ENCODE assay signal across 1 cellular context in genomic region chr3:149086232-149086988, GRCh38.
A peak's percentile ranks its signal among the peaks of the same experiment; 100 is the strongest.
TF ChIP-seq lines count a peak whose summit lies in the region.

Gene HLTF (minus strand): TSS chr3:149086533. CDS start chr3:149086336, 197 bp downstream.

TF ChIP-seq in HEK293, 187 proteins besides CTCF, POLR2A, EP300 and RAD21 (continued from another document and continues in another):
- no peak for TF ChIP-seq ATF2 (tag by site-specific recombination; IDR thresholded peaks at IDR 0.05; ENCODE audit: low read depth)
- no peak for TF ChIP-seq ZNF280C (tag by site-specific recombination; IDR thresholded peaks at IDR 0.05)
- TF ChIP-seq ZBTB26 (tag by site-specific recombination; optimal IDR thresholded peaks at IDR 0.05): peak; percentile 61
- TF ChIP-seq ZEB2 (tag by site-specific recombination; IDR thresholded peaks at IDR 0.05): peak; percentile 20; the same call in 1 of the 2 replicates
- TF ChIP-seq, protein P1, sequence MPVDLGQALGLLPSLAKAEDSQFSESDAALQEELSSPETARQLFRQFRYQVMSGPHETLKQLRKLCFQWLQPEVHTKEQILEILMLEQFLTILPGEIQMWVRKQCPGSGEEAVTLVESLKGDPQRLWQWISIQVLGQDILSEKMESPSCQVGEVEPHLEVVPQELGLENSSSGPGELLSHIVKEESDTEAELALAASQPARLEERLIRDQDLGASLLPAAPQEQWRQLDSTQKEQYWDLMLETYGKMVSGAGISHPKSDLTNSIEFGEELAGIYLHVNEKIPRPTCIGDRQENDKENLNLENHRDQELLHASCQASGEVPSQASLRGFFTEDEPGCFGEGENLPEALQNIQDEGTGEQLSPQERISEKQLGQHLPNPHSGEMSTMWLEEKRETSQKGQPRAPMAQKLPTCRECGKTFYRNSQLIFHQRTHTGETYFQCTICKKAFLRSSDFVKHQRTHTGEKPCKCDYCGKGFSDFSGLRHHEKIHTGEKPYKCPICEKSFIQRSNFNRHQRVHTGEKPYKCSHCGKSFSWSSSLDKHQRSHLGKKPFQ (tag by site-specific recombination; IDR thresholded peaks at IDR 0.05): no peak
- TF ChIP-seq ZNF394 (tag by site-specific recombination; IDR thresholded peaks at IDR 0.05; ENCODE audit: borderline replicate concordance): peak; percentile 18; the same call in 1 of the 2 replicates
- TF ChIP-seq WT1 (tag by site-specific recombination; IDR thresholded peaks at IDR 0.05): 0 out of 2 replicates have a peak, but pooled peaks have one; percentile 47
- no peak for TF ChIP-seq ZFP3 (tag by site-specific recombination; IDR thresholded peaks at IDR 0.05; ENCODE audit: low read depth)
- TF ChIP-seq ZNF404 (tag by site-specific recombination; IDR thresholded peaks at IDR 0.05): no peak
- TF ChIP-seq KLF1 (tag by site-specific recombination; IDR thresholded peaks at IDR 0.05): peak; percentile 48; the same call in 1 of the 2 replicates
- no peak for TF ChIP-seq ZSCAN16 (tag by site-specific recombination; IDR thresholded peaks at IDR 0.05)
- TF ChIP-seq ZBTB20 (tag by site-specific recombination; IDR thresholded peaks at IDR 0.05): 0 out of 2 replicates have a peak, but pooled peaks have one; percentile 43
- TF ChIP-seq ZNF610 (tag by site-specific recombination; IDR thresholded peaks at IDR 0.05; ENCODE audit: borderline replicate concordance): 0 out of 2 replicates have a peak, but pooled peaks have one; percentile 58
- TF ChIP-seq GLI4 (tag by site-specific recombination; IDR thresholded peaks at IDR 0.05): no peak
- peak; percentile 80 for TF ChIP-seq ZIC2 (tag by site-specific recombination; IDR thresholded peaks at IDR 0.05)
- TF ChIP-seq GLIS2 (tag by site-specific recombination; IDR thresholded peaks at IDR 0.05): peak; percentile 97
- TF ChIP-seq KLF17 (tag by site-specific recombination; IDR thresholded peaks at IDR 0.05): 0 out of 2 replicates have a peak, but pooled peaks have one; percentile 22
- TF ChIP-seq KLF16 (tag by site-specific recombination; IDR thresholded peaks at IDR 0.05): peak; percentile 67
- TF ChIP-seq ZNF341 (tag by site-specific recombination; IDR thresholded peaks at IDR 0.05; ENCODE audit: low read depth): peak; percentile 90
- no peak for TF ChIP-seq ZNF629 (tag by site-specific recombination; IDR thresholded peaks at IDR 0.05)
- TF ChIP-seq ZFHX2 (tag by site-specific recombination; conservative IDR thresholded peaks at IDR 0.05): peak; percentile 63
- TF ChIP-seq SP2 (tag by site-specific recombination; IDR thresholded peaks at IDR 0.05): peak; percentile 93
- no peak; the same call in 1 of the 2 replicates for TF ChIP-seq ZNF843 (tag by site-specific recombination; IDR thresholded peaks at IDR 0.05)
- peak; percentile 63; the same call in 1 of the 2 replicates for TF ChIP-seq ZNF10 (tag by site-specific recombination; IDR thresholded peaks at IDR 0.05)
- TF ChIP-seq GFI1B (tag by site-specific recombination; IDR thresholded peaks at IDR 0.05): no peak
- TF ChIP-seq SP7 (tag by site-specific recombination; IDR thresholded peaks at IDR 0.05): peak; percentile 50
- TF ChIP-seq KLF8 (tag by site-specific recombination; IDR thresholded peaks at IDR 0.05): peak; percentile 81; the same call in 1 of the 2 replicates
- TF ChIP-seq MEIS1 (CRISPR knock-in tag; IDR thresholded peaks at IDR 0.05; ENCODE audit: borderline replicate concordance): no peak
- TF ChIP-seq OSR2 (tag by site-specific recombination; IDR thresholded peaks at IDR 0.05): no peak
- TF ChIP-seq ZNF324 (tag by site-specific recombination; IDR thresholded peaks at IDR 0.05): peak; percentile 53; the same call in 1 of the 2 replicates
- TF ChIP-seq, protein P2, sequence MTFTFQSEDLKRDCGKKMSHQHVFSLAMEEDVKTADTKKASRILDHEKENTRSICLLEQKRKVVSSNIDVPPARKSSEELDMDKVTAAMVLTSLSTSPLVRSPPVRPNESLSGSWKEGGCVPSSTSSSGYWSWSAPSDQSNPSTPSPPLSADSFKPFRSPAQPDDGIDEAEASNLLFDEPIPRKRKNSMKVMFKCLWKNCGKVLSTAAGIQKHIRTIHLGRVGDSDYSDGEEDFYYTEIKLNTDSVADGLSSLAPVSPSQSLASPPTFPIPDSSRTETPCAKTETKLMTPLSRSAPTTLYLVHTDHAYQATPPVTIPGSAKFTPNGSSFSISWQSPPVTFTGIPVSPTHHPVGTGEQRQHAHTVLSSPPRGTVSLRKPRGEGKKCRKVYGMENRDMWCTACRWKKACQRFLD (tag by site-specific recombination; IDR thresholded peaks at IDR 0.05): no peak
- peak; percentile 96 for TF ChIP-seq ZSCAN30 (tag by site-specific recombination; IDR thresholded peaks at IDR 0.05)
- TF ChIP-seq, protein P3, sequence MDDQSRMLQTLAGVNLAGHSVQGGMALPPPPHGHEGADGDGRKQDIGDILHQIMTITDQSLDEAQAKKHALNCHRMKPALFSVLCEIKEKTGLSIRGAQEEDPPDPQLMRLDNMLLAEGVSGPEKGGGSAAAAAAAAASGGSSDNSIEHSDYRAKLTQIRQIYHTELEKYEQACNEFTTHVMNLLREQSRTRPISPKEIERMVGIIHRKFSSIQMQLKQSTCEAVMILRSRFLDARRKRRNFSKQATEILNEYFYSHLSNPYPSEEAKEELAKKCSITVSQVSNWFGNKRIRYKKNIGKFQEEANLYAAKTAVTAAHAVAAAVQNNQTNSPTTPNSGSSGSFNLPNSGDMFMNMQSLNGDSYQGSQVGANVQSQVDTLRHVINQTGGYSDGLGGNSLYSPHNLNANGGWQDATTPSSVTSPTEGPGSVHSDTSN (CRISPR knock-in tag; IDR thresholded peaks at IDR 0.05): peak; percentile 96
- TF ChIP-seq, protein P4, sequence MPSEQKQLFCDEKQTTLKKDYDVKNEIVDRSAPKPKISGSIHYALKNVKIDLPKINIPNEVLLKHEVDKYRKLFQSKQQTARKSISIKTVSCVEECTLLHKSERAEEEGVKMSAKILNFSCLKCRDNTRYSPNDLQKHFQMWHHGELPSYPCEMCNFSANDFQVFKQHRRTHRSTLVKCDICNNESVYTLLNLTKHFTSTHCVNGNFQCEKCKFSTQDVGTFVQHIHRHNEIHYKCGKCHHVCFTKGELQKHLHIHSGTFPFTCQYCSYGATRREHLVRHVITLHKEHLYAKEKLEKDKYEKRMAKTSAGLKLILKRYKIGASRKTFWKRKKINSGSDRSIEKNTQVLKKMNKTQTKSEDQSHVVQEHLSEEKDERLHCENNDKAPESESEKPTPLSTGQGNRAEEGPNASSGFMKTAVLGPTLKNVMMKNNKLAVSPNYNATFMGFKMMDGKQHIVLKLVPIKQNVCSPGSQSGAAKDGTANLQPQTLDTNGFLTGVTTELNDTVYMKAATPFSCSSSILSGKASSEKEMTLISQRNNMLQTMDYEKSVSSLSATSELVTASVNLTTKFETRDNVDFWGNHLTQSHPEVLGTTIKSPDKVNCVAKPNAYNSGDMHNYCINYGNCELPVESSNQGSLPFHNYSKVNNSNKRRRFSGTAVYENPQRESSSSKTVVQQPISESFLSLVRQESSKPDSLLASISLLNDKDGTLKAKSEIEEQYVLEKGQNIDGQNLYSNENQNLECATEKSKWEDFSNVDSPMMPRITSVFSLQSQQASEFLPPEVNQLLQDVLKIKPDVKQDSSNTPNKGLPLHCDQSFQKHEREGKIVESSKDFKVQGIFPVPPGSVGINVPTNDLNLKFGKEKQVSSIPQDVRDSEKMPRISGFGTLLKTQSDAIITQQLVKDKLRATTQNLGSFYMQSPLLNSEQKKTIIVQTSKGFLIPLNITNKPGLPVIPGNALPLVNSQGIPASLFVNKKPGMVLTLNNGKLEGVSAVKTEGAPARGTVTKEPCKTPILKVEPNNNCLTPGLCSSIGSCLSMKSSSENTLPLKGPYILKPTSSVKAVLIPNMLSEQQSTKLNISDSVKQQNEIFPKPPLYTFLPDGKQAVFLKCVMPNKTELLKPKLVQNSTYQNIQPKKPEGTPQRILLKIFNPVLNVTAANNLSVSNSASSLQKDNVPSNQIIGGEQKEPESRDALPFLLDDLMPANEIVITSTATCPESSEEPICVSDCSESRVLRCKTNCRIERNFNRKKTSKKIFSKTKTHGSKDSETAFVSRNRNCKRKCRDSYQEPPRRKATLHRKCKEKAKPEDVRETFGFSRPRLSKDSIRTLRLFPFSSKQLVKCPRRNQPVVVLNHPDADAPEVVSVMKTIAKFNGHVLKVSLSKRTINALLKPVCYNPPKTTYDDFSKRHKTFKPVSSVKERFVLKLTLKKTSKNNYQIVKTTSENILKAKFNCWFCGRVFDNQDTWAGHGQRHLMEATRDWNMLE (tag by site-specific recombination; conservative IDR thresholded peaks at IDR 0.05; ENCODE audit: low read depth): peak; percentile 63
- TF ChIP-seq ZNF660 (tag by site-specific recombination; IDR thresholded peaks at IDR 0.05): 0 out of 2 replicates have a peak, but pooled peaks have one; percentile 13
- TF ChIP-seq ZNF214 (tag by site-specific recombination; IDR thresholded peaks at IDR 0.05; ENCODE audit: borderline replicate concordance): no peak
- 0 out of 2 replicates have a peak, but pooled peaks have one; percentile 20 for TF ChIP-seq ZNF76 (tag by site-specific recombination; IDR thresholded peaks at IDR 0.05; ENCODE audit: borderline replicate concordance, low read depth)
- TF ChIP-seq KLF7 (tag by site-specific recombination; IDR thresholded peaks at IDR 0.05; ENCODE audit: borderline replicate concordance): 0 out of 2 replicates have a peak, but pooled peaks have one; percentile 14
- TF ChIP-seq TCF7L2 (IDR thresholded peaks at IDR 0.05; ENCODE audit: borderline replicate concordance, low read depth, low read length): 0 out of 2 replicates have a peak, but pooled peaks have one; percentile 17
- no peak for TF ChIP-seq ZNF426 (tag by site-specific recombination; IDR thresholded peaks at IDR 0.05)
- TF ChIP-seq, protein P5, sequence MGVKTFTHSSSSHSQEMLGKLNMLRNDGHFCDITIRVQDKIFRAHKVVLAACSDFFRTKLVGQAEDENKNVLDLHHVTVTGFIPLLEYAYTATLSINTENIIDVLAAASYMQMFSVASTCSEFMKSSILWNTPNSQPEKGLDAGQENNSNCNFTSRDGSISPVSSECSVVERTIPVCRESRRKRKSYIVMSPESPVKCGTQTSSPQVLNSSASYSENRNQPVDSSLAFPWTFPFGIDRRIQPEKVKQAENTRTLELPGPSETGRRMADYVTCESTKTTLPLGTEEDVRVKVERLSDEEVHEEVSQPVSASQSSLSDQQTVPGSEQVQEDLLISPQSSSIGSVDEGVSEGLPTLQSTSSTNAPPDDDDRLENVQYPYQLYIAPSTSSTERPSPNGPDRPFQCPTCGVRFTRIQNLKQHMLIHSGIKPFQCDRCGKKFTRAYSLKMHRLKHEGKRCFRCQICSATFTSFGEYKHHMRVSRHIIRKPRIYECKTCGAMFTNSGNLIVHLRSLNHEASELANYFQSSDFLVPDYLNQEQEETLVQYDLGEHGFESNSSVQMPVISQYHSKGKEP (tag by site-specific recombination; IDR thresholded peaks at IDR 0.05): peak; percentile 69
- TF ChIP-seq, protein P6, sequence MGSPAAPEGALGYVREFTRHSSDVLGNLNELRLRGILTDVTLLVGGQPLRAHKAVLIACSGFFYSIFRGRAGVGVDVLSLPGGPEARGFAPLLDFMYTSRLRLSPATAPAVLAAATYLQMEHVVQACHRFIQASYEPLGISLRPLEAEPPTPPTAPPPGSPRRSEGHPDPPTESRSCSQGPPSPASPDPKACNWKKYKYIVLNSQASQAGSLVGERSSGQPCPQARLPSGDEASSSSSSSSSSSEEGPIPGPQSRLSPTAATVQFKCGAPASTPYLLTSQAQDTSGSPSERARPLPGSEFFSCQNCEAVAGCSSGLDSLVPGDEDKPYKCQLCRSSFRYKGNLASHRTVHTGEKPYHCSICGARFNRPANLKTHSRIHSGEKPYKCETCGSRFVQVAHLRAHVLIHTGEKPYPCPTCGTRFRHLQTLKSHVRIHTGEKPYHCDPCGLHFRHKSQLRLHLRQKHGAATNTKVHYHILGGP (tag by site-specific recombination; IDR thresholded peaks at IDR 0.05): no peak
- no peak for TF ChIP-seq ZNF837 (tag by site-specific recombination; IDR thresholded peaks at IDR 0.05)
- peak; percentile 86 for TF ChIP-seq SP3 (tag by site-specific recombination; IDR thresholded peaks at IDR 0.05)
- peak; percentile 92 for TF ChIP-seq GLIS1 (tag by site-specific recombination; IDR thresholded peaks at IDR 0.05)
- TF ChIP-seq ZNF777 (tag by site-specific recombination; IDR thresholded peaks at IDR 0.05; ENCODE audit: borderline replicate concordance): no peak
